In genomic region chr1:10399487-10399917, GRCh38 we compare ENCODE assay signal across 1 cellular context.
TF ChIP-seq lines count a peak whose summit lies in the region.

No MANE protein-coding gene starts in this region.

TF ChIP-seq in H1, 55 proteins besides CTCF, POLR2A, EP300 and RAD21 (continued from another document):
- TF ChIP-seq SIN3A (conservative IDR thresholded peaks at IDR 0.05 in 1 of 2, IDR thresholded peaks at IDR 0.05 in 1 of 2; ENCODE audit: low read depth in 1 of 2, low read length in 2 of 2) (peak in 1 of 2 experiments; percentile 53; a peak in 1 of 4 replicates), KDM4A (IDR thresholded peaks at IDR 0.05; ENCODE audit: low read depth, low read length, severe bottlenecking) (peak; percentile 16), HDAC6 (IDR thresholded peaks at IDR 0.05; ENCODE audit: low read depth, low read length) (no peak), EGR1 (IDR thresholded peaks at IDR 0.05; ENCODE audit: borderline replicate concordance, low read depth, low read length) (0 out of 2 replicates have a peak, but pooled peaks have one; percentile 11), POU5F1 (IDR thresholded peaks at IDR 0.05; ENCODE audit: low read depth, low read length) (no peak), SAP30 (IDR thresholded peaks at IDR 0.05; ENCODE audit: insufficient read depth, insufficient replicate concordance, low read length) (peak; percentile 48)
